In genomic region chr14:44912041-44912869, GRCh38 we compare ENCODE assay signal across 2 cellular contexts.
TF ChIP-seq lines count a peak whose summit lies in the region.

No MANE protein-coding gene starts in this region.

TF ChIP-seq in IMR-90, 13 proteins besides CTCF, POLR2A, EP300 and RAD21:
- peak; percentile 37; the same call in 1 of the 2 replicates for TF ChIP-seq BHLHE40 (IDR thresholded peaks at IDR 0.05; ENCODE audit: low read depth, low read length)
- TF ChIP-seq ELK1 (IDR thresholded peaks at IDR 0.05; ENCODE audit: borderline replicate concordance, low read depth, low read length), result no peak
TF ChIP-seq in IMR-90: peak in this region for 1.

TF ChIP-seq in HEK293T, 16 proteins besides CTCF, POLR2A, EP300 and RAD21:
- TF ChIP-seq CTBP1 (IDR thresholded peaks at IDR 0.05; ENCODE audit: borderline replicate concordance), result no peak
- no peak for TF ChIP-seq PKNOX1 (IDR thresholded peaks at IDR 0.05)
- no peak for TF ChIP-seq BHLHE40 (IDR thresholded peaks at IDR 0.05; ENCODE audit: borderline replicate concordance)
- no peak for TF ChIP-seq SUZ12 (IDR thresholded peaks at IDR 0.05)
- no peak for TF ChIP-seq TARDBP (IDR thresholded peaks at IDR 0.05)
- TF ChIP-seq FOXK2 (IDR thresholded peaks at IDR 0.05), result no peak
- no peak for TF ChIP-seq LEF1 (IDR thresholded peaks at IDR 0.05; ENCODE audit: borderline replicate concordance)
- TF ChIP-seq SP1 (IDR thresholded peaks at IDR 0.05), result no peak
- no peak for TF ChIP-seq ELF4 (IDR thresholded peaks at IDR 0.05)
- TF ChIP-seq ZNF384 (IDR thresholded peaks at IDR 0.05), result no peak
